Comparison of ENCODE assay signal across 7 cellular contexts in genomic region chr3:51670711-51671089, GRCh38. TPM values are rescaled to one million over a fixed set of nuclear protein-coding genes. Genes with fewer than 3 reads are reported as not detected.
DNase-seq lines count a peak whose midpoint lies in the region; ATAC-seq, FAIRE-seq and TF ChIP-seq lines count a peak whose summit lies in the region.

No MANE protein-coding gene starts in this region.

- FAIRE-seq in K562 (lab: Jason Lieb, UNC) = no peak
- FAIRE-seq in GM12891 (lab: Jason Lieb, UNC) = no peak

- no peaks in the 10 kb centered on the region for H4K20me1 ChIP-seq in K562 (replicated peaks; ENCODE audit: control insufficient read depth, insufficient read depth, low read length)

- H3K4me3 ChIP-seq in K562 = peak overlapping the region; percentile 83
- H3K4me3 ChIP-seq in muscle layer of duodenum (ENCODE audit: low read depth in 1 of 2, low read length in 2 of 2) = peak overlapping the region; percentile 79 to 97

- no peak for TF ChIP-seq EP300 in K562 (IDR thresholded peaks at IDR 0.05; ENCODE audit: low read length)

- peaks cover 21 to 26% of the 10 kb centered on the region in 2 experiments; a peak in 4 of 5 replicates for H3K4me1 ChIP-seq in K562 (replicated peaks in 1 of 2; ENCODE audit: control insufficient read depth in 2 of 2, insufficient read depth in 2 of 2, low read length in 2 of 2)
- H3K4me1 ChIP-seq in muscle layer of duodenum (ENCODE audit: control insufficient read depth in 1 of 2, insufficient read depth in 2 of 2, low read length in 2 of 2) = peaks cover 15 to 29% of the 10 kb centered on the region in 2 donors

- H3K36me3 ChIP-seq in K562 (ENCODE audit: control insufficient read depth, insufficient read depth, low read length) = 0 out of 3 replicates have a peak, but pooled peaks cover 7% of the 10 kb centered on the region
- H3K36me3 ChIP-seq in muscle layer of duodenum (ENCODE audit: control insufficient read depth in 1 of 2, insufficient read depth in 2 of 2, low read length in 2 of 2) = peaks cover 5 to 15% of the 10 kb centered on the region in 2 donors

- peak overlapping the region; percentile 83 for H3K4me2 ChIP-seq in K562 (ENCODE audit: insufficient read depth, low read length)

- no peak for TF ChIP-seq POLR2A in K562 (conservative IDR thresholded peaks at IDR 0.05)
- no peak for TF ChIP-seq POLR2A in GM12891 (IDR thresholded peaks at IDR 0.05; ENCODE audit: low read depth, low read length)

- no peak for TF ChIP-seq CTCF in K562 (IDR thresholded peaks at IDR 0.05 in 2 of 3, conservative IDR thresholded peaks at IDR 0.05 in 1 of 3; ENCODE audit: insufficient read depth in 2 of 3, low read depth in 1 of 3, low read length in 3 of 3)

- 14% methylated on average over 12 of the region's 14 CpGs for WGBS in K562 (ENCODE audit: insufficient coverage, low coverage, missing lambda C conversion rate)

- no peak for TF ChIP-seq RAD21 in K562 (CRISPR knock-in tag; conservative IDR thresholded peaks at IDR 0.05 in 1 of 2, IDR thresholded peaks at IDR 0.05 in 1 of 2)

- peak overlapping the region; percentile 39 to 98; a peak in 3 of 4 replicates for H3K9ac ChIP-seq in K562 (ENCODE audit: insufficient read depth in 1 of 2, low read depth in 2 of 2, low read length in 2 of 2)

- in situ Hi-C loops in K562 (cut with MboI) = no loop called here

- ATAC-seq in GM19351 (IDR thresholded peaks at IDR 0.05; ENCODE audit: unreplicated experiment) (peak; percentile 17), HG03280 (IDR thresholded peaks at IDR 0.05; ENCODE audit: unreplicated experiment) (peak; percentile 26), K562 (peak; percentile 17), HG03159 (IDR thresholded peaks at IDR 0.05; ENCODE audit: unreplicated experiment) (no peak)

- CTCF ChIA-PET in K562 (lab: Yijun Ruan, JAX; ENCODE audit: low intra/inter-chr PET ratio) = no interaction called here

- H3K27ac ChIP-seq in K562 (ENCODE audit: extremely low read depth, low read depth, low read length) (peak overlapping the region; percentile 28; the same call in 1 of the 3 replicates), muscle layer of duodenum (ENCODE audit: low read length) (no peak overlapping the region)

- H3K9me1 ChIP-seq in K562 (ENCODE audit: control insufficient read depth, insufficient read depth, low read length) = no peaks in the 10 kb centered on the region

- DNase-seq in K562 (ENCODE audit: extremely low read depth in 1 of 4, low spot score in 3 of 4) (no peak), GM12891 (ENCODE audit: insufficient read length, low spot score) (no peak), NCI-H2227 (lab: John Stamatoyannopoulos, UW; ENCODE audit: unreplicated experiment) (no peak)

- BruUV-seq in K562 (replicated peaks; lab: Mats Ljungman, UMichigan) = no TSS peak

- no peaks in the 10 kb centered on the region for H3K9me3 ChIP-seq in K562 (replicated peaks; ENCODE audit: control insufficient read depth, insufficient read depth, low read depth, low read length)
- no peaks in the 10 kb centered on the region for H3K9me3 ChIP-seq in muscle layer of duodenum (ENCODE audit: control insufficient read depth in 1 of 2, low read length in 2 of 2)

- POLR2A ChIA-PET in K562 (lab: Yijun Ruan, JAX) = interaction anchor here (0.6 to 0.9 kb wide), 4 partner anchors 11 to 1055 kb away, joined by 3 to 4 read pairs (median 3); no protein-coding TSS in a partner anchor

- H2AFZ ChIP-seq in K562 (ENCODE audit: low read depth, low read length) = peak overlapping the region; percentile 74

- H3K79me2 ChIP-seq in K562 (ENCODE audit: control insufficient read depth, insufficient read depth, low read length) = peaks cover 10% of the 10 kb centered on the region; the same call in 2 of the 3 replicates

- no peaks in the 10 kb centered on the region for H3K27me3 ChIP-seq in K562 (ENCODE audit: control insufficient read depth in 2 of 2, insufficient read depth in 2 of 2, low read length in 2 of 2)
- no peaks in the 10 kb centered on the region for H3K27me3 ChIP-seq in muscle layer of duodenum (ENCODE audit: low read depth, low read length)

- intact Hi-C loops in K562 (cut with micrococcal nuclease) = no loop called here

TF ChIP-seq in K562, 482 proteins besides CTCF, POLR2A, EP300 and RAD21 (continues in another document):
- TF ChIP-seq POLR3G (IDR thresholded peaks at IDR 0.05; ENCODE audit: extremely low read depth, insufficient read length, insufficient replicate concordance) (no peak), CGGBP1 (CRISPR knock-in tag; IDR thresholded peaks at IDR 0.05) (no peak), CBFA2T2 (conservative IDR thresholded peaks at IDR 0.05) (no peak)

TF ChIP-seq in GM12891, 5 proteins besides CTCF, POLR2A, EP300 and RAD21:
- no peak for TF ChIP-seq SPI1 (IDR thresholded peaks at IDR 0.05; ENCODE audit: low read depth, low read length)
- no peak for TF ChIP-seq TAF1 (IDR thresholded peaks at IDR 0.05; ENCODE audit: low read depth, low read length)
- TF ChIP-seq PAX5 (IDR thresholded peaks at IDR 0.05; ENCODE audit: insufficient read depth, low read length, severe bottlenecking) = no peak
- TF ChIP-seq POU2F2 (IDR thresholded peaks at IDR 0.05; ENCODE audit: low read depth, low read length) = no peak
- no peak for TF ChIP-seq POLR2AphosphoS5 (IDR thresholded peaks at IDR 0.05; ENCODE audit: low read depth, low read length)

RNA-seq across cellular contexts. Expression of gene TEX264, which starts 0.4 kb away (rescaled TPM):
- 12.5 and 39.2 TPM in 2 replicates for total RNA-seq in K562 (2011; cell fraction: chromatin; rRNA removed; ENCODE audit: low replicate concordance)
- total RNA-seq in K562 (2011; cell fraction: nucleolus; rRNA removed) = 61.0 and 67.0 TPM in 2 replicates
- total RNA-seq in K562 (2011; cell fraction: nucleoplasm; rRNA removed) = 35.3 and 41.1 TPM in 2 replicates
- 31.0 and 42.5 TPM in 2 replicates for total RNA-seq in K562 (2014; rRNA removed)
- total RNA-seq in K562 (2014; rRNA removed; fragmentation: Illumina TruSeq; extraction: Trizol) = 19.8 and 25.4 TPM in 2 replicates
- total RNA-seq in K562 (2015; rRNA removed; fragmentation: Illumina TruSeq; extraction: Trizol) = 31.3 and 34.7 TPM in 2 replicates
- total RNA-seq in K562 (2021) = 29.5 and 32.1 TPM in 2 replicates
- 31.3 and 35.8 TPM in 2 replicates for polyA plus RNA-seq in K562 (2011; rRNA removed)
- polyA plus RNA-seq in K562 (2011; cell fraction: cytosol; rRNA removed) = 83.8 and 104 TPM in 2 replicates
- 35.5 and 49.7 TPM in 2 replicates for polyA plus RNA-seq in K562 (2011; cell fraction: nucleus; rRNA removed)
- polyA plus RNA-seq in K562 (2012) = 26.9 and 37.0 TPM in 2 replicates
- polyA plus RNA-seq in K562 (2014; fragmentation: Illumina TruSeq; extraction: Trizol) = 44.4 and 47.0 TPM in 2 replicates
- 10 to 100 TPM in 1 of 2 experiments, 1 to 10 TPM in 1; 4.1 to 20.2 TPM for polyA plus RNA-seq in K562 (2014; fragmentation: Nextera tagmentation; extraction: Ambion mirVana)
- 30.1 and 34.9 TPM in 2 replicates for polyA plus RNA-seq in K562 (2014; rRNA removed)
- 35.9 and 38.8 TPM in 2 replicates for polyA minus RNA-seq in K562 (2011; rRNA and poly(A)+ RNA removed)
- 16.5 and 17.7 TPM in 2 replicates for polyA minus RNA-seq in K562 (2011; cell fraction: cytosol; rRNA and poly(A)+ RNA removed)
- 12.3 and 17.1 TPM in 2 replicates for polyA minus RNA-seq in K562 (2011; cell fraction: nucleus; rRNA and poly(A)+ RNA removed)
- polyA plus RNA-seq in GM12891 (2012; ENCODE audit: low read depth, missing spikeins) = 30.0 TPM

RNA-seq across cellular contexts. Expression of gene GRM2, which starts 36.2 kb away (rescaled TPM):
- 0.14 TPM in 1 of 2 replicates, not detected in the other for total RNA-seq in K562 (2011; cell fraction: chromatin; rRNA removed; ENCODE audit: low replicate concordance)
- total RNA-seq in K562 (2011; cell fraction: nucleolus; rRNA removed) = 0.33 TPM in 1 of 2 replicates, not detected in the other
- 0.07 and 0.15 TPM in 2 replicates for total RNA-seq in K562 (2011; cell fraction: nucleoplasm; rRNA removed)
- total RNA-seq in K562 (2014; rRNA removed) (not detected in 2 replicates), K562 (2014; rRNA removed; fragmentation: Illumina TruSeq; extraction: Trizol) (not detected in 2 replicates), K562 (2015; rRNA removed; fragmentation: Illumina TruSeq; extraction: Trizol) (not detected in 2 replicates), K562 (2021) (not detected in 2 replicates)
- polyA plus RNA-seq in K562 (2011; rRNA removed) (not detected in 2 replicates), K562 (2014; fragmentation: Illumina TruSeq; extraction: Trizol) (not detected in 2 replicates), K562 (2014; fragmentation: Nextera tagmentation; extraction: Ambion mirVana) (not detected), K562 (2014; rRNA removed) (not detected in 2 replicates)
- polyA plus RNA-seq in K562 (2011; cell fraction: cytosol; rRNA removed) = not detected in 2 replicates
- polyA plus RNA-seq in K562 (2011; cell fraction: nucleus; rRNA removed) = not detected in 2 replicates
- polyA plus RNA-seq in K562 (2012) = not detected in 2 replicates
- polyA minus RNA-seq in K562 (2011; rRNA and poly(A)+ RNA removed) = not detected in 2 replicates
- polyA minus RNA-seq in K562 (2011; cell fraction: cytosol; rRNA and poly(A)+ RNA removed) = not detected in 2 replicates
- 0.13 TPM in 1 of 2 replicates, not detected in the other for polyA minus RNA-seq in K562 (2011; cell fraction: nucleus; rRNA and poly(A)+ RNA removed)
- polyA plus RNA-seq in GM12891 (2012; ENCODE audit: low read depth, missing spikeins) = 0.06 TPM
